ENCODE assay signal across 2 cellular contexts in the genomic region with DNA sequence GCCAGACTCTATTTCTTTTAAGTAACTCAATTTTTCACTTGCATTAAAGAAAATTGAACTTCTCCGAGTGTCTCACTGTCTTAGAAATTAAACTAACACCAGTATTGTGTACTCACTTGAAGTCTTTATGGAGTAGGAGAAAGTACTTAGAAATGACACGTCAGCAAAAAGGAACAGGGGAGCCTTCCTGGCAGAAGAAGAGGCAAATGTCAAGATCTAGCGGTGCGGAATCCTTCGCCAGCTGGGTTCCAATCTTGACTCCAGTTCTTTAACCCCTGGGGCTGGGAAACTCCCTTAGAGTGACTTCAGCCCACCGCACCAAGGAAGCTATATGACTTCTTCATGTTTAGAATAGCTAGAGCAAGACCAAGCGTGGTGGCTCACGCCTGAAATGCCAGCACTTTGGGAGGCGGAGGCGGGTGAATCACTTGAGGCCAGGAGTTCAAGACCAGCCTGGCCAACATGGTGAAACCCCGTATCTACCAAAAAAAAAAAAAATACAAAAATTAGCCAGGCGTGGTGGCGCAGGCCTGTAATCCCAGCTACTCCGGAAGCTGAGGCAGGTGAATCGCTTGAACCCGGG.
TF ChIP-seq lines count a peak whose summit lies in the region.

No MANE protein-coding gene starts in this region.

TF ChIP-seq in GM12878, 131 proteins besides CTCF, POLR2A, EP300 and RAD21:
- TF ChIP-seq SMARCA5 (IDR thresholded peaks at IDR 0.05) (0 out of 2 replicates have a peak, but pooled peaks have one; percentile 8), CBX5 (IDR thresholded peaks at IDR 0.05; ENCODE audit: low read depth) (0 out of 2 replicates have a peak, but pooled peaks have one; percentile 6), FOXM1 (IDR thresholded peaks at IDR 0.05; ENCODE audit: low read depth, low read length) (0 out of 2 replicates have a peak, but pooled peaks have one; percentile 10), RUNX3 (IDR thresholded peaks at IDR 0.05; ENCODE audit: low read length) (peak; percentile 54), TCF12 (IDR thresholded peaks at IDR 0.05; ENCODE audit: low read depth, low read length) (0 out of 2 replicates have a peak, but pooled peaks have one; percentile 33), ATF7 (IDR thresholded peaks at IDR 0.05; ENCODE audit: low read depth) (peak; percentile 25; the same call in 1 of the 2 replicates), ZNF274 (IDR thresholded peaks at IDR 0.05; ENCODE audit: insufficient read depth, insufficient read length) (no peak), NBN (IDR thresholded peaks at IDR 0.05) (peak; percentile 84), MEF2B (IDR thresholded peaks at IDR 0.05; ENCODE audit: partially characterized antibody, poor library complexity, severe bottlenecking) (peak; percentile 13), HDAC6 (IDR thresholded peaks at IDR 0.05; ENCODE audit: unreplicated experiment) (no peak), RAD51 (IDR thresholded peaks at IDR 0.05) (no peak), TBL1XR1 (IDR thresholded peaks at IDR 0.05; ENCODE audit: low read depth, low read length) (no peak), IKZF2 (IDR thresholded peaks at IDR 0.05) (0 out of 4 replicates have a peak, but pooled peaks of 1 of the 2 experiments have one; percentile 30), RELA (IDR thresholded peaks at IDR 0.05; ENCODE audit: borderline replicate concordance, partially characterized antibody) (peak; percentile 77), POU2F2 (IDR thresholded peaks at IDR 0.05; ENCODE audit: borderline replicate concordance, low read depth, low read length) (peak; percentile 43; the same call in 1 of the 3 replicates), HDGF (IDR thresholded peaks at IDR 0.05) (peak; percentile 73; the same call in 1 of the 2 replicates), CEBPB (IDR thresholded peaks at IDR 0.05; ENCODE audit: borderline replicate concordance in 1 of 2, low read depth in 2 of 2, low read length in 2 of 2) (0 out of 4 replicates have a peak, but pooled peaks of 1 of the 2 experiments have one; percentile 44)
- TF ChIP-seq, protein P1, sequence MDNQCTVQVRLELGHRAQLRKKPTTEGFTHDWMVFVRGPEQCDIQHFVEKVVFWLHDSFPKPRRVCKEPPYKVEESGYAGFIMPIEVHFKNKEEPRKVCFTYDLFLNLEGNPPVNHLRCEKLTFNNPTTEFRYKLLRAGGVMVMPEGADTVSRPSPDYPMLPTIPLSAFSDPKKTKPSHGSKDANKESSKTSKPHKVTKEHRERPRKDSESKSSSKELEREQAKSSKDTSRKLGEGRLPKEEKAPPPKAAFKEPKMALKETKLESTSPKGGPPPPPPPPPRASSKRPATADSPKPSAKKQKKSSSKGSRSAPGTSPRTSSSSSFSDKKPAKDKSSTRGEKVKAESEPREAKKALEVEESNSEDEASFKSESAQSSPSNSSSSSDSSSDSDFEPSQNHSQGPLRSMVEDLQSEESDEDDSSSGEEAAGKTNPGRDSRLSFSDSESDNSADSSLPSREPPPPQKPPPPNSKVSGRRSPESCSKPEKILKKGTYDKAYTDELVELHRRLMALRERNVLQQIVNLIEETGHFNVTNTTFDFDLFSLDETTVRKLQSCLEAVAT (IDR thresholded peaks at IDR 0.05) = peak; percentile 95; the same call in 1 of the 2 replicates
- TF ChIP-seq, protein P2, sequence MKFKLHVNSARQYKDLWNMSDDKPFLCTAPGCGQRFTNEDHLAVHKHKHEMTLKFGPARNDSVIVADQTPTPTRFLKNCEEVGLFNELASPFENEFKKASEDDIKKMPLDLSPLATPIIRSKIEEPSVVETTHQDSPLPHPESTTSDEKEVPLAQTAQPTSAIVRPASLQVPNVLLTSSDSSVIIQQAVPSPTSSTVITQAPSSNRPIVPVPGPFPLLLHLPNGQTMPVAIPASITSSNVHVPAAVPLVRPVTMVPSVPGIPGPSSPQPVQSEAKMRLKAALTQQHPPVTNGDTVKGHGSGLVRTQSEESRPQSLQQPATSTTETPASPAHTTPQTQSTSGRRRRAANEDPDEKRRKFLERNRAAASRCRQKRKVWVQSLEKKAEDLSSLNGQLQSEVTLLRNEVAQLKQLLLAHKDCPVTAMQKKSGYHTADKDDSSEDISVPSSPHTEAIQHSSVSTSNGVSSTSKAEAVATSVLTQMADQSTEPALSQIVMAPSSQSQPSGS (IDR thresholded peaks at IDR 0.05; ENCODE audit: low read length) = 0 out of 2 replicates have a peak, but pooled peaks have one; percentile 38
- TF ChIP-seq, protein P3, sequence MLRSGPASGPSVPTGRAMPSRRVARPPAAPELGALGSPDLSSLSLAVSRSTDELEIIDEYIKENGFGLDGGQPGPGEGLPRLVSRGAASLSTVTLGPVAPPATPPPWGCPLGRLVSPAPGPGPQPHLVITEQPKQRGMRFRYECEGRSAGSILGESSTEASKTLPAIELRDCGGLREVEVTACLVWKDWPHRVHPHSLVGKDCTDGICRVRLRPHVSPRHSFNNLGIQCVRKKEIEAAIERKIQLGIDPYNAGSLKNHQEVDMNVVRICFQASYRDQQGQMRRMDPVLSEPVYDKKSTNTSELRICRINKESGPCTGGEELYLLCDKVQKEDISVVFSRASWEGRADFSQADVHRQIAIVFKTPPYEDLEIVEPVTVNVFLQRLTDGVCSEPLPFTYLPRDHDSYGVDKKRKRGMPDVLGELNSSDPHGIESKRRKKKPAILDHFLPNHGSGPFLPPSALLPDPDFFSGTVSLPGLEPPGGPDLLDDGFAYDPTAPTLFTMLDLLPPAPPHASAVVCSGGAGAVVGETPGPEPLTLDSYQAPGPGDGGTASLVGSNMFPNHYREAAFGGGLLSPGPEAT (IDR thresholded peaks at IDR 0.05; ENCODE audit: low read depth) = peak; percentile 44; the same call in 1 of the 2 replicates
TF ChIP-seq in GM12878: peak in this region for 16.

TF ChIP-seq in liver, 16 proteins besides CTCF, POLR2A, EP300 and RAD21:
- no peak for TF ChIP-seq RXRA (IDR thresholded peaks at IDR 0.05)
- TF ChIP-seq NR2F2 (IDR thresholded peaks at IDR 0.05) = no peak
- TF ChIP-seq, protein P4, sequence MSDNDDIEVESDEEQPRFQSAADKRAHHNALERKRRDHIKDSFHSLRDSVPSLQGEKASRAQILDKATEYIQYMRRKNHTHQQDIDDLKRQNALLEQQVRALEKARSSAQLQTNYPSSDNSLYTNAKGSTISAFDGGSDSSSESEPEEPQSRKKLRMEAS (IDR thresholded peaks at IDR 0.05) = no peak
- TF ChIP-seq, protein P5, sequence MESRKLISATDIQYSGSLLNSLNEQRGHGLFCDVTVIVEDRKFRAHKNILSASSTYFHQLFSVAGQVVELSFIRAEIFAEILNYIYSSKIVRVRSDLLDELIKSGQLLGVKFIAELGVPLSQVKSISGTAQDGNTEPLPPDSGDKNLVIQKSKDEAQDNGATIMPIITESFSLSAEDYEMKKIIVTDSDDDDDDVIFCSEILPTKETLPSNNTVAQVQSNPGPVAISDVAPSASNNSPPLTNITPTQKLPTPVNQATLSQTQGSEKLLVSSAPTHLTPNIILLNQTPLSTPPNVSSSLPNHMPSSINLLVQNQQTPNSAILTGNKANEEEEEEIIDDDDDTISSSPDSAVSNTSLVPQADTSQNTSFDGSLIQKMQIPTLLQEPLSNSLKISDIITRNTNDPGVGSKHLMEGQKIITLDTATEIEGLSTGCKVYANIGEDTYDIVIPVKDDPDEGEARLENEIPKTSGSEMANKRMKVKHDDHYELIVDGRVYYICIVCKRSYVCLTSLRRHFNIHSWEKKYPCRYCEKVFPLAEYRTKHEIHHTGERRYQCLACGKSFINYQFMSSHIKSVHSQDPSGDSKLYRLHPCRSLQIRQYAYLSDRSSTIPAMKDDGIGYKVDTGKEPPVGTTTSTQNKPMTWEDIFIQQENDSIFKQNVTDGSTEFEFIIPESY (IDR thresholded peaks at IDR 0.05) = no peak
- no peak for TF ChIP-seq SP1 (IDR thresholded peaks at IDR 0.05)
- no peak for TF ChIP-seq FOXA1 (IDR thresholded peaks at IDR 0.05)
- no peak for TF ChIP-seq HNF4A (conservative IDR thresholded peaks at IDR 0.05)
- TF ChIP-seq, protein P6, sequence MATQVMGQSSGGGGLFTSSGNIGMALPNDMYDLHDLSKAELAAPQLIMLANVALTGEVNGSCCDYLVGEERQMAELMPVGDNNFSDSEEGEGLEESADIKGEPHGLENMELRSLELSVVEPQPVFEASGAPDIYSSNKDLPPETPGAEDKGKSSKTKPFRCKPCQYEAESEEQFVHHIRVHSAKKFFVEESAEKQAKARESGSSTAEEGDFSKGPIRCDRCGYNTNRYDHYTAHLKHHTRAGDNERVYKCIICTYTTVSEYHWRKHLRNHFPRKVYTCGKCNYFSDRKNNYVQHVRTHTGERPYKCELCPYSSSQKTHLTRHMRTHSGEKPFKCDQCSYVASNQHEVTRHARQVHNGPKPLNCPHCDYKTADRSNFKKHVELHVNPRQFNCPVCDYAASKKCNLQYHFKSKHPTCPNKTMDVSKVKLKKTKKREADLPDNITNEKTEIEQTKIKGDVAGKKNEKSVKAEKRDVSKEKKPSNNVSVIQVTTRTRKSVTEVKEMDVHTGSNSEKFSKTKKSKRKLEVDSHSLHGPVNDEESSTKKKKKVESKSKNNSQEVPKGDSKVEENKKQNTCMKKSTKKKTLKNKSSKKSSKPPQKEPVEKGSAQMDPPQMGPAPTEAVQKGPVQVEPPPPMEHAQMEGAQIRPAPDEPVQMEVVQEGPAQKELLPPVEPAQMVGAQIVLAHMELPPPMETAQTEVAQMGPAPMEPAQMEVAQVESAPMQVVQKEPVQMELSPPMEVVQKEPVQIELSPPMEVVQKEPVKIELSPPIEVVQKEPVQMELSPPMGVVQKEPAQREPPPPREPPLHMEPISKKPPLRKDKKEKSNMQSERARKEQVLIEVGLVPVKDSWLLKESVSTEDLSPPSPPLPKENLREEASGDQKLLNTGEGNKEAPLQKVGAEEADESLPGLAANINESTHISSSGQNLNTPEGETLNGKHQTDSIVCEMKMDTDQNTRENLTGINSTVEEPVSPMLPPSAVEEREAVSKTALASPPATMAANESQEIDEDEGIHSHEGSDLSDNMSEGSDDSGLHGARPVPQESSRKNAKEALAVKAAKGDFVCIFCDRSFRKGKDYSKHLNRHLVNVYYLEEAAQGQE (IDR thresholded peaks at IDR 0.05) = no peak
- TF ChIP-seq YY1 (IDR thresholded peaks at IDR 0.05) = no peak
- TF ChIP-seq TAF1 (conservative IDR thresholded peaks at IDR 0.05) = no peak
- TF ChIP-seq, protein P7, sequence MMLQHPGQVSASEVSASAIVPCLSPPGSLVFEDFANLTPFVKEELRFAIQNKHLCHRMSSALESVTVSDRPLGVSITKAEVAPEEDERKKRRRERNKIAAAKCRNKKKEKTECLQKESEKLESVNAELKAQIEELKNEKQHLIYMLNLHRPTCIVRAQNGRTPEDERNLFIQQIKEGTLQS (IDR thresholded peaks at IDR 0.05) = no peak
- TF ChIP-seq HNF4G (IDR thresholded peaks at IDR 0.05) = no peak
- no peak for TF ChIP-seq FOXA2 (IDR thresholded peaks at IDR 0.05)
- TF ChIP-seq GABPA (IDR thresholded peaks at IDR 0.05 in 1 of 2, conservative IDR thresholded peaks at IDR 0.05 in 1 of 2) = no peak
- no peak for TF ChIP-seq EGR1 (IDR thresholded peaks at IDR 0.05; ENCODE audit: low read depth in 2 of 2)
